ENCODE assay signal across 8 cellular contexts in the genomic region with DNA sequence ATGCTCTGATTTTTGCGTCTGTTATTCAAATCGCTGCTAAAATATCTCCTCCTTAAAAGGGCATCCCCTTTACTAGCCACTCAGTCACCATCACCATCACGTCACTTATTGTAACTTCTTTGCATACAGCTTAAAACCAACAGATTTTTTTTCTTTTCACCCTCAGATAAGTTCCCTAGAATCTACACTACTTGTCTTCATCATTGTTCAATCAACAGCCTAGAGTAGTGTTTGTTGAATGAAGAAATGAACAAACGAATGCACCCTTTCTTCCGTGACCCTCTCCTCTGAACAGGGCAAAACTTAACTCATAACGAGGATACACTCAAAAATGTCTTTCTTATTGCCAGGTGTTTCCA. TPM values are rescaled to one million over a fixed set of nuclear protein-coding genes. Genes with fewer than 3 reads are reported as not detected.
DNase-seq lines count a peak whose midpoint lies in the region; ATAC-seq and TF ChIP-seq lines count a peak whose summit lies in the region.

No MANE protein-coding gene starts in this region.

- H3K4me2 ChIP-seq in DND-41 (ENCODE audit: insufficient read depth, low read length) (peak overlapping the region; percentile 84), PC-9 (peak overlapping the region; percentile 78)

- peaks cover 9% of the 10 kb centered on the region for H3K36me3 Mint-ChIP-seq in progenitor cell of endocrine pancreas (ENCODE audit: insufficient read depth)

- H4K20me1 ChIP-seq in DND-41 (ENCODE audit: insufficient read depth, low read length) (no peaks in the 10 kb centered on the region), PC-9 (ENCODE audit: insufficient read depth) (no peaks in the 10 kb centered on the region)

- peak overlapping the region; percentile 90 for H3K27ac Mint-ChIP-seq in progenitor cell of endocrine pancreas

- H3K9me2 ChIP-seq in PC-9 (ENCODE audit: insufficient read depth) = no peaks in the 10 kb centered on the region

- BruUV-seq in PC-9 (replicated peaks; lab: Mats Ljungman, UMichigan) = no TSS peak

- TF ChIP-seq CTCF in DND-41 (IDR thresholded peaks at IDR 0.05; ENCODE audit: borderline replicate concordance, extremely low read depth, low read length, poor library complexity, severe bottlenecking) (no peak), PC-9 (conservative IDR thresholded peaks at IDR 0.05) (no peak), epithelial cell of proximal tubule (conservative IDR thresholded peaks at IDR 0.05; ENCODE audit: low read depth, low read length) (no peak), progenitor cell of endocrine pancreas (IDR thresholded peaks at IDR 0.05; ENCODE audit: unreplicated experiment) (no peak)

- H2AFZ ChIP-seq in DND-41 (ENCODE audit: low read depth, low read length) (peak overlapping the region; percentile 96), PC-9 (peak overlapping the region; percentile 96; the same call in 1 of the 2 replicates)

- CTCF ChIA-PET in PC-9 (lab: Charles Lee) = no interaction called here

- intact Hi-C loops in PC-9 (cut with micrococcal nuclease; ENCODE audit: unreplicated experiment) = no loop called here

- peaks cover 13% of the 10 kb centered on the region for H3K9me3 Mint-ChIP-seq in progenitor cell of endocrine pancreas (ENCODE audit: low read depth)

- no peaks in the 10 kb centered on the region for H3F3A ChIP-seq in PC-9 (ENCODE audit: insufficient read depth, low read depth)

- H3K4me3 Mint-ChIP-seq in progenitor cell of endocrine pancreas (ENCODE audit: low read depth) = peak overlapping the region; percentile 98

- H3K36me3 ChIP-seq in DND-41 (ENCODE audit: insufficient read depth, low read length) = 0 out of 2 replicates have a peak, but pooled peaks cover 3% of the 10 kb centered on the region
- no peaks in the 10 kb centered on the region for H3K36me3 ChIP-seq in PC-9 (ENCODE audit: low read depth)

- peaks cover 43% of the 10 kb centered on the region for H3K4me1 ChIP-seq in DND-41 (ENCODE audit: insufficient read depth, low read length)
- 0 out of 2 replicates have a peak, but pooled peaks cover 16% of the 10 kb centered on the region for H3K4me1 ChIP-seq in PC-9 (replicated peaks; ENCODE audit: insufficient read depth)

- H3K27me3 ChIP-seq in DND-41 (ENCODE audit: insufficient read depth, low read length, poor library complexity) (no peaks in the 10 kb centered on the region), PC-9 (ENCODE audit: insufficient read depth, low read depth) (no peaks in the 10 kb centered on the region)

- peaks cover 19% of the 10 kb centered on the region for H3K4me1 Mint-ChIP-seq in progenitor cell of endocrine pancreas (ENCODE audit: low read depth)

- H3K79me2 ChIP-seq in DND-41 (ENCODE audit: insufficient read depth, low read length) (peaks cover 42% of the 10 kb centered on the region), PC-9 (ENCODE audit: low read depth) (peaks cover 9% of the 10 kb centered on the region; the same call in 1 of the 2 replicates)

- H3K9ac ChIP-seq in DND-41 (ENCODE audit: low read depth, low read length) = peak overlapping the region; percentile 65

- H3K9me3 ChIP-seq in DND-41 (ENCODE audit: insufficient read depth, low read length, severe bottlenecking) = peaks cover 3% of the 10 kb centered on the region
- no peaks in the 10 kb centered on the region for H3K9me3 ChIP-seq in PC-9 (ENCODE audit: insufficient read depth, low read depth)

- peak overlapping the region; percentile 85 for H3K27ac ChIP-seq in DND-41 (ENCODE audit: low read length)
- no peak overlapping the region for H3K27ac ChIP-seq in PC-9

- no peak for DNase-seq in DND-41
- no peak for DNase-seq in PC-9
- DNase-seq in epithelial cell of proximal tubule (ENCODE audit: low read depth) = no peak
- no peak for DNase-seq in progenitor cell of endocrine pancreas (ENCODE audit: low spot score, unreplicated experiment)
- no peak for DNase-seq in NCI-H1436 (lab: John Stamatoyannopoulos, UW)
- DNase-seq in NCI-H2227 (lab: John Stamatoyannopoulos, UW; ENCODE audit: unreplicated experiment) = no peak

- ATAC-seq in DND-41 (ENCODE audit: insufficient read depth, low read depth) = no peak
- no peak for ATAC-seq in HG02885 (IDR thresholded peaks at IDR 0.05; ENCODE audit: poor library complexity, unreplicated experiment)
- ATAC-seq in HG03039 (IDR thresholded peaks at IDR 0.05; ENCODE audit: unreplicated experiment) = no peak

- peak overlapping the region in 1 of 2 experiments; percentile 73; a peak in 3 of 4 replicates for H3K4me3 ChIP-seq in DND-41 (ENCODE audit: low read depth in 1 of 2, low read length in 2 of 2)
- H3K4me3 ChIP-seq in PC-9 = peak overlapping the region; percentile 77; the same call in 1 of the 2 replicates
- H3K4me3 ChIP-seq in epithelial cell of proximal tubule (ENCODE audit: low read depth, low read length) = peak overlapping the region; percentile 72

- POLR2A ChIA-PET in PC-9 (lab: Charles Lee; ENCODE audit: unreplicated experiment) = no interaction called here

- H3K27me3 Mint-ChIP-seq in progenitor cell of endocrine pancreas = peaks cover 3% of the 10 kb centered on the region

RNA-seq across cellular contexts. Expression of a gene that starts 1.1 kb away (rescaled TPM):
- total RNA-seq in PC-9 (2021) (13.2 and 15.9 TPM in 2 replicates), epithelial cell of proximal tubule (8.0 and 9.3 TPM in 2 replicates), progenitor cell of endocrine pancreas (30.6 and 31.1 TPM in 2 replicates)
